Comparison of ENCODE assay signal across 1 cellular context in the genomic region with DNA sequence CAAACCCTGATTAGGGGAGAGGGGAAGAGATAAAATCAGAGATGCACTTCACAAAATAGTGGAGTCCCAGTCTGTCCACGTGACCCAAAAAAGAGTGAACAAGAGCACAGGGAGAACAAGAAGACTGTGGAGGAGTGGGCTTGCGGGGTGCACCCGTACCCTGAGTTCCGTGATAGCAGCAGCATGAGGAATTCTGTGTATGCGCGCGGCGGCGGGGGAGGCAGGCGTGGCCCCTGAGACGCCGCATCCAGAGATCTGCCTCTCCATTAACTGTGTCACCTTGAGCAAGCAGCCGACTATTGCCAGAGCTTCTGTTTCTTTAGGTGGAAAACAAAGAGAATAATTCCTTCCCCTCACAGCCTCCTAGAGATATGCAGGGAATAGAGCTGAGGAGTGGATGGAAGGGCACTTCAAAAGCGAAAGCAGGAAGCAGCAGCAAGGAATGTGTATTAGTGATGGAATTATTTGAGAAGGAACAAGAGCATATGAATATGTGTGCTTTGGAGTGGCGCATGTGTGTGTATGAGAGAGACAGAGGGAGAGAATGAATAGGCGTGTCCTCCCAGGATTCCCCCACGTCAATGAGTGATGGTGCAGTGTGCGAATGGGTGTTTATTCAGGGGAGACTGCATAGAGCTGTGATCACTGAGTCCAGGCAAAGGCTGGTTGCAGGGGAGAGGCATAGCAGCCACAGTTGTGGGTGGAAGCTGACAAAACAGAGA.
TF ChIP-seq lines count a peak whose summit lies in the region.

No MANE protein-coding gene starts in this region.

TF ChIP-seq in IMR-90, 13 proteins besides CTCF, POLR2A, EP300 and RAD21 (continued from another document):
- TF ChIP-seq RCOR1 (IDR thresholded peaks at IDR 0.05; ENCODE audit: insufficient replicate concordance, low read length) (no peak), FOS (IDR thresholded peaks at IDR 0.05; ENCODE audit: low read depth, low read length) (no peak), MXI1 (IDR thresholded peaks at IDR 0.05; ENCODE audit: borderline replicate concordance, low read depth, low read length) (no peak), RFX5 (IDR thresholded peaks at IDR 0.05; ENCODE audit: low read depth, low read length) (no peak), CEBPB (IDR thresholded peaks at IDR 0.05; ENCODE audit: low read depth, low read length) (no peak)
- TF ChIP-seq, protein P1, sequence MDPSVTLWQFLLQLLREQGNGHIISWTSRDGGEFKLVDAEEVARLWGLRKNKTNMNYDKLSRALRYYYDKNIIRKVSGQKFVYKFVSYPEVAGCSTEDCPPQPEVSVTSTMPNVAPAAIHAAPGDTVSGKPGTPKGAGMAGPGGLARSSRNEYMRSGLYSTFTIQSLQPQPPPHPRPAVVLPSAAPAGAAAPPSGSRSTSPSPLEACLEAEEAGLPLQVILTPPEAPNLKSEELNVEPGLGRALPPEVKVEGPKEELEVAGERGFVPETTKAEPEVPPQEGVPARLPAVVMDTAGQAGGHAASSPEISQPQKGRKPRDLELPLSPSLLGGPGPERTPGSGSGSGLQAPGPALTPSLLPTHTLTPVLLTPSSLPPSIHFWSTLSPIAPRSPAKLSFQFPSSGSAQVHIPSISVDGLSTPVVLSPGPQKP (IDR thresholded peaks at IDR 0.05; ENCODE audit: borderline replicate concordance, low read depth, low read length): no peak
